In genomic region chr9:95788011-95788410, GRCh38 we compare ENCODE assay signal across 18 cellular contexts.
A peak's percentile ranks its signal among the peaks of the same experiment; 100 is the strongest.
DNase-seq lines count a peak whose midpoint lies in the region; FAIRE-seq and TF ChIP-seq lines count a peak whose summit lies in the region.
"Had no signal": no experiment of that assay in that cellular context is flagged by ENCODE, and none has a peak within 500 bp of the region (broad histone marks: within the 10 kb centered on the region; RNA-seq: fewer than 3 reads in every experiment).

No MANE protein-coding gene starts in this region.

- BruUV-seq in Caco-2 (replicated peaks; lab: Mats Ljungman, UMichigan), result no TSS peak
- no TSS peak for BruUV-seq in Calu3 (replicated peaks; lab: Mats Ljungman, UMichigan)
- no TSS peak for BruUV-seq in OCI-LY7 (replicated peaks; lab: Mats Ljungman, UMichigan)

- H3K4me1 Mint-ChIP-seq in Caco-2 (ENCODE audit: low read depth, unreplicated experiment) (no peaks in the 10 kb centered on the region), Calu3 (ENCODE audit: low read depth, unreplicated experiment) (no peaks in the 10 kb centered on the region)
- H3K4me1 Mint-ChIP-seq: B cell had no signal

- H3K27ac ChIP-seq in osteoblast (ENCODE audit: low read depth, low read length) (no peak overlapping the region), OCI-LY7 (ENCODE audit: low read depth, low read length, poor library complexity, severe bottlenecking) (no peak overlapping the region)

- H3K27me3 Mint-ChIP-seq in Caco-2 (ENCODE audit: insufficient read depth, unreplicated experiment) (no peaks in the 10 kb centered on the region), Calu3 (ENCODE audit: unreplicated experiment) (peaks cover 26% of the 10 kb centered on the region)
- H3K27me3 Mint-ChIP-seq: B cell; CD4-positive, alpha-beta T cell had no signal

- H3K27ac Mint-ChIP-seq in Caco-2 (ENCODE audit: unreplicated experiment) (no peak overlapping the region), Calu3 (ENCODE audit: unreplicated experiment) (no peak overlapping the region)
- H3K27ac Mint-ChIP-seq: B cell; CD4-positive, alpha-beta T cell; HFFc6 had no signal

- CTCF ChIA-PET in Caco-2 (lab: Charles Lee) (no interaction called here), Calu3 (lab: Charles Lee) (no interaction called here), OCI-LY7 (lab: Charles Lee; ENCODE audit: unreplicated experiment) (no interaction called here)

- H3K9me3 Mint-ChIP-seq in Caco-2 (ENCODE audit: unreplicated experiment), result no peaks in the 10 kb centered on the region
- no peaks in the 10 kb centered on the region for H3K9me3 Mint-ChIP-seq in Calu3 (ENCODE audit: low read depth, unreplicated experiment)
- H3K9me3 Mint-ChIP-seq: CD4-positive, alpha-beta T cell; HFFc6 had no signal

- intact Hi-C loops in Caco-2 (cut with micrococcal nuclease; ENCODE audit: unreplicated experiment), result no loop called here
- intact Hi-C loops in Calu3 (cut with micrococcal nuclease; ENCODE audit: unreplicated experiment), result no loop called here
- intact Hi-C loops in OCI-LY7 (cut with micrococcal nuclease; ENCODE audit: unreplicated experiment), result no loop called here

- POLR2A ChIA-PET in Caco-2 (lab: Charles Lee) (interaction anchor here (0.6 kb wide), 1 partner anchor 64 kb away, joined by 3 read pairs; no protein-coding TSS in a partner anchor), OCI-LY7 (lab: Charles Lee) (interaction anchor here (0.6 kb wide), 1 partner anchor 176 kb away, joined by 3 read pairs; no protein-coding TSS in a partner anchor)

- H3K27me3 ChIP-seq in Caco-2 (replicated peaks; ENCODE audit: control insufficient read depth, insufficient read depth, low read length), result no peaks in the 10 kb centered on the region
- peaks cover 51% of the 10 kb centered on the region for H3K27me3 ChIP-seq in osteoblast (ENCODE audit: insufficient read depth, low read length)

- H4K20me1 ChIP-seq in osteoblast (ENCODE audit: insufficient read depth, low read length) (no peaks in the 10 kb centered on the region), OCI-LY7 (ENCODE audit: insufficient read depth, low read length) (no peaks in the 10 kb centered on the region)

- H3K9me3 ChIP-seq in Caco-2 (no peaks in the 10 kb centered on the region; the same call in 1 of the 2 replicates), osteoblast (ENCODE audit: low read depth, low read length) (no peaks in the 10 kb centered on the region), OCI-LY7 (ENCODE audit: low read length) (no peaks in the 10 kb centered on the region)
- H3K9me3 ChIP-seq: HAP-1 had no signal

- no peaks in the 10 kb centered on the region for H3K36me3 ChIP-seq in Caco-2 (ENCODE audit: control insufficient read depth, insufficient read depth, low read length)
- H3K36me3 ChIP-seq in osteoblast (ENCODE audit: insufficient read depth, low read length), result no peaks in the 10 kb centered on the region
- no peaks in the 10 kb centered on the region for H3K36me3 ChIP-seq in OCI-LY7 (ENCODE audit: insufficient read depth, low read length)
- H3K36me3 ChIP-seq: HAP-1 had no signal

- H3K9me2 ChIP-seq in OCI-LY7 (ENCODE audit: insufficient read depth, low read length), result no peaks in the 10 kb centered on the region

- H3K4me3 Mint-ChIP-seq in Caco-2 (ENCODE audit: unreplicated experiment) (no peak overlapping the region), Calu3 (ENCODE audit: low read depth, unreplicated experiment) (no peak overlapping the region)
- H3K4me3 Mint-ChIP-seq: B cell; CD4-positive, alpha-beta T cell; HFFc6 had no signal

- no peak for TF ChIP-seq CTCF in Caco-2 (IDR thresholded peaks at IDR 0.05; ENCODE audit: insufficient read depth in 1 of 2, low read depth in 1 of 2, low read length in 1 of 2, severe bottlenecking in 1 of 2, unreplicated experiment in 1 of 2)
- TF ChIP-seq CTCF in osteoblast (IDR thresholded peaks at IDR 0.05; ENCODE audit: extremely low read depth, low read depth, low read length), result no peak
- TF ChIP-seq CTCF in Calu3 (IDR thresholded peaks at IDR 0.05; ENCODE audit: unreplicated experiment), result no peak
- TF ChIP-seq CTCF in OCI-LY7 (conservative IDR thresholded peaks at IDR 0.05; ENCODE audit: low read length), result no peak

- DNase-seq in Caco-2 (peak; percentile 32 to 69), HTR-8/SVneo (ENCODE audit: insufficient read length, low spot score) (peak; percentile 62), iPS-NIHi7 (ENCODE audit: extremely low spot score) (peak; percentile 51), osteoblast (ENCODE audit: insufficient read length, low spot score, missing footprints) (peak; percentile 47), Calu3 (no peak), DMS114 treated with DMSO at 0.1 percent for 48 hours (lab: John Stamatoyannopoulos, UW; ENCODE audit: unreplicated experiment) (no peak), OCI-LY7 (ENCODE audit: low spot score) (no peak), RCC 7860 (ENCODE audit: low spot score) (no peak)
- DNase-seq: 8988T; CD4-positive, alpha-beta T cell; DND-41; GF-D8; HFFc6; IMR-90; KBM-7 had no signal

- H2AFZ ChIP-seq in osteoblast (ENCODE audit: low read length) (no peak overlapping the region), OCI-LY7 (ENCODE audit: low read length) (no peak overlapping the region)

- no peak for FAIRE-seq in HTR-8/SVneo (lab: Jason Lieb, UNC)
- FAIRE-seq in RCC 7860 (lab: Jason Lieb, UNC), result no peak
- FAIRE-seq: D721Med had no signal

- H3K4me3 ChIP-seq in Caco-2 (ENCODE audit: low read depth, low read length), result no peak overlapping the region
- no peak overlapping the region for H3K4me3 ChIP-seq in osteoblast (ENCODE audit: insufficient read depth, low read length)
- no peak overlapping the region for H3K4me3 ChIP-seq in OCI-LY7 (ENCODE audit: low read depth, low read length, poor library complexity, severe bottlenecking)
- H3K4me3 ChIP-seq: HAP-1 had no signal

- H3K4me2 ChIP-seq in osteoblast (ENCODE audit: insufficient read depth, low read length) (no peak overlapping the region), OCI-LY7 (ENCODE audit: low read length) (no peak overlapping the region)

- H3K79me2 ChIP-seq in osteoblast (ENCODE audit: insufficient read depth, low read length) (no peaks in the 10 kb centered on the region), OCI-LY7 (ENCODE audit: insufficient read depth, low read depth, low read length) (no peaks in the 10 kb centered on the region)

- H3K4me1 ChIP-seq in Caco-2 (no peaks in the 10 kb centered on the region), osteoblast (ENCODE audit: insufficient read depth, low read length) (peaks cover 6% of the 10 kb centered on the region), OCI-LY7 (ENCODE audit: insufficient read depth, low read length, poor library complexity, severe bottlenecking) (no peaks in the 10 kb centered on the region)

- H3K36me3 Mint-ChIP-seq in Caco-2 (ENCODE audit: insufficient read depth, unreplicated experiment) (no peaks in the 10 kb centered on the region), Calu3 (ENCODE audit: insufficient read depth, unreplicated experiment) (no peaks in the 10 kb centered on the region)

Comparison
In these comparisons a context has a peak if more than half of its experiments do, and no peak if none do; other contexts are left out.
1. DNase-seq: peak in Caco-2 (2 of 2), HTR-8/SVneo (single experiment), iPS-NIHi7 (single experiment) and osteoblast (single experiment); none in Calu3 (single experiment), DMS114 treated with DMSO at 0.1 percent for 48 hours (single experiment), OCI-LY7 (single experiment) and RCC 7860 (single experiment).